22 cellular contexts compared by ENCODE assay signal in the genomic region with DNA sequence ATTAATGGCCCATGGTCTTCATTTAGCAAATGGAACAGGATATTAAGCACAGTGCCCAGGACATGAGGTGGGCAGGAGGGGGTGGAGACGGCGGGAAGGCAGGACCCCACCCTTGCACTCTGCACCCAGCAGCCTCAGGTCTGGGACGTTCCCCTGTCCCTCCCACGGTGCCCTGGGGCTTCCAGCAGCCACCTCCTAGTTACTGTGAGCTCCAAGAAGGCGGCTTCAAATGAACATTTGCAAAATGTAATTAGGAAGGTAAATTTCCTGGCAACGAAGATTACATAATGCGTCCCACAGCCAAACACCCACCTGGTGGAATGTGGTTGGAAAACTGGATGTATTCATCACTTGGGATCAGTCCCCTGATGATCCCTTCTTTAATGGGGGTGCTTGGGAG.
"Had no signal": no experiment of that assay in that cellular context is flagged by ENCODE, and none has a peak within 500 bp of the region (broad histone marks: within the 10 kb centered on the region; RNA-seq: fewer than 3 reads in every experiment).

No MANE protein-coding gene starts in this region.

- H3K4me3 ChIP-seq: left ventricle myocardium inferior, lung, neural progenitor cell, ovary, skin epidermis, suprapubic skin, thoracic aorta, tibial artery, upper lobe of right lung had no signal

- H3K27me3 ChIP-seq: neural progenitor cell, ovary had no signal

- DNase-seq: immature natural killer cell; left ventricle myocardium inferior; mesendoderm; naive B cell; natural killer cell; nephron progenitor cell; ovary; retina; right cardiac atrium; stimulated activated CD4-positive, alpha-beta T cell treated with anti-CD3 and anti-CD28 coated beads, Interleukin-12 subunit alpha, Interleukin-12 subunit beta, amount 100 ng/mL, for 4 hours; stimulated activated CD4-positive, alpha-beta T cell treated with anti-CD3 and anti-CD28 coated beads, Interleukin-15, amount 100 ng/mL, for 24 hours; stimulated activated CD4-positive, alpha-beta T cell treated with anti-CD3 and anti-CD28 coated beads, Interleukin-2, amount 100 ng/mL, for 24 hours; stimulated activated CD4-positive, alpha-beta T cell treated with anti-CD3 and anti-CD28 coated beads, Interleukin-4, amount 100 ng/mL, for 24 hours; stimulated activated naive CD4-positive, alpha-beta T cell; tibial artery; trophoblast cell; upper lobe of right lung had no signal

- H3K36me3 ChIP-seq: left ventricle myocardium inferior, neural progenitor cell, ovary, suprapubic skin, thoracic aorta, tibial artery, upper lobe of right lung had no signal

- H3K9ac ChIP-seq: neural progenitor cell had no signal

- H3K4me2 ChIP-seq: neural progenitor cell had no signal

- H3K27ac ChIP-seq: left ventricle myocardium inferior, neural progenitor cell, ovary, skin epidermis, suprapubic skin, thoracic aorta, tibial artery, upper lobe of right lung had no signal

- H3K9me3 ChIP-seq: left ventricle myocardium inferior, ovary, suprapubic skin, thoracic aorta, upper lobe of right lung had no signal

- H3K4me1 ChIP-seq: neural progenitor cell, tibial artery, upper lobe of right lung had no signal
